8 cellular contexts compared by ENCODE assay signal in genomic region chr11:62710001-62710345, GRCh38. TPM values are rescaled to one million over a fixed set of nuclear protein-coding genes. Genes with fewer than 3 reads are reported as not detected.
DNase-seq lines count a peak whose midpoint lies in the region; ATAC-seq and TF ChIP-seq lines count a peak whose summit lies in the region.

No MANE protein-coding gene starts in this region.

- no peak overlapping the region for H2BK15ac ChIP-seq in mesendoderm (replicated peaks; ENCODE audit: low read depth)

- H2AK5ac ChIP-seq in mesendoderm (ENCODE audit: low read length): peak overlapping the region; percentile 20

- H3K4me3 ChIP-seq in GM12875 (ENCODE audit: low read depth, low read length) (peak overlapping the region; percentile 49), brain microvascular endothelial cell (ENCODE audit: low read depth, low read length) (peak overlapping the region; percentile 66), mesendoderm (ENCODE audit: low read length) (no peak overlapping the region), aorta (ENCODE audit: low read length in 2 of 2) (peak overlapping the region; percentile 43 to 55)

- WGBS in mesendoderm (ENCODE audit: extremely low coverage, insufficient coverage, low lambda C conversion rate): no CpG with 5 or more reads among the region's 7 CpGs
- 54 to 56% methylated on average over 7 of the region's 7 CpGs for WGBS in aorta, 2 donors

- H3K36me3 ChIP-seq in brain microvascular endothelial cell (replicated peaks): peaks cover 35% of the 10 kb centered on the region
- H3K36me3 ChIP-seq in mesendoderm (ENCODE audit: control insufficient read depth, insufficient read depth, low read length): peaks cover 5% of the 10 kb centered on the region
- peaks cover 3 to 12% of the 10 kb centered on the region in 2 donors for H3K36me3 ChIP-seq in aorta (ENCODE audit: control insufficient read depth in 1 of 2, insufficient read depth in 2 of 2, low read length in 1 of 2)

- H3K27me3 ChIP-seq in brain microvascular endothelial cell (replicated peaks): no peaks in the 10 kb centered on the region
- no peaks in the 10 kb centered on the region for H3K27me3 ChIP-seq in mesendoderm (ENCODE audit: insufficient read depth, low read length, poor library complexity)
- no peaks in the 10 kb centered on the region for H3K27me3 ChIP-seq in aorta (ENCODE audit: control insufficient read depth in 1 of 2, insufficient read depth in 2 of 2, low read length in 1 of 2)

- TF ChIP-seq CTCF in GM12875 (IDR thresholded peaks at IDR 0.05; ENCODE audit: borderline replicate concordance, insufficient read depth, low read depth, low read length): no peak
- no peak for TF ChIP-seq CTCF in brain microvascular endothelial cell (IDR thresholded peaks at IDR 0.05; ENCODE audit: low read depth, low read length, missing control alignments)

- peaks cover 8% of the 10 kb centered on the region for H3K79me2 ChIP-seq in mesendoderm (ENCODE audit: control insufficient read depth, insufficient read depth, low read length)

- peak overlapping the region; percentile 89 for H3K4ac ChIP-seq in mesendoderm (ENCODE audit: low read depth, low read length)

- H3K18ac ChIP-seq in mesendoderm (ENCODE audit: low read length): peak overlapping the region; percentile 65

- peak overlapping the region; percentile 96 for H3K56ac ChIP-seq in mesendoderm (ENCODE audit: low read length)

- in situ Hi-C loops in brain microvascular endothelial cell (cut with HindIII; ENCODE audit: low pct_ligation_motif_present, low sequenced_read_pairs): no loop called here

- peak; percentile 61 for DNase-seq in NCI-H1105 treated with DMSO at 0.1 percent for 48 hours (lab: John Stamatoyannopoulos, UW)
- no peak for DNase-seq in brain microvascular endothelial cell
- no peak for DNase-seq in mesendoderm
- DNase-seq in aorta: peak in 1 of 2 donors; percentile 73
- DNase-seq in NCI-H2029 (lab: John Stamatoyannopoulos, UW): no peak
- no peak for DNase-seq in SKM-1 (lab: John Stamatoyannopoulos, UW; ENCODE audit: unreplicated experiment)

- no peak overlapping the region for H4K8ac ChIP-seq in mesendoderm (ENCODE audit: low read depth, low read length)

- peak overlapping the region; percentile 96 for H4K5ac ChIP-seq in mesendoderm (ENCODE audit: low read length)

- intact Hi-C loops in aorta (cut with DNase I): no loop called here

- H3K4me2 ChIP-seq in mesendoderm (ENCODE audit: low read length): peak overlapping the region; percentile 64

- peak overlapping the region; percentile 76 for H3K27ac ChIP-seq in brain microvascular endothelial cell
- H3K27ac ChIP-seq in mesendoderm (ENCODE audit: low read depth, low read length): peak overlapping the region; percentile 87
- peak overlapping the region; percentile 20 to 99 for H3K27ac ChIP-seq in aorta (ENCODE audit: low read depth in 1 of 2, low read length in 2 of 2)

- H3K9me3 ChIP-seq in aorta (ENCODE audit: control insufficient read depth, low read length): no peaks in the 10 kb centered on the region

- peaks cover 5% of the 10 kb centered on the region for H3K79me1 ChIP-seq in mesendoderm (ENCODE audit: low read length)

- peaks cover 13% of the 10 kb centered on the region for H3K4me1 ChIP-seq in mesendoderm (ENCODE audit: control insufficient read depth, low read depth, low read length)
- no peaks in the 10 kb centered on the region for H3K4me1 ChIP-seq in aorta (ENCODE audit: control insufficient read depth in 1 of 2, insufficient read depth in 2 of 2, low read length in 2 of 2)

- H3K23ac ChIP-seq in mesendoderm (ENCODE audit: low read length): no peak overlapping the region

- ATAC-seq in aorta (ENCODE audit: low FRiP score) (no peak), HG03460 (IDR thresholded peaks at IDR 0.05; ENCODE audit: unreplicated experiment) (no peak)

- peak overlapping the region; percentile 71 for H2BK5ac ChIP-seq in mesendoderm (ENCODE audit: low read length)

- peak overlapping the region; percentile 89 for H3K9ac ChIP-seq in mesendoderm (ENCODE audit: low read length)

- no peak overlapping the region for H2BK120ac ChIP-seq in mesendoderm (ENCODE audit: low read depth, low read length)

RNA-seq across cellular contexts. Expression of gene GNG3, which starts 2.5 kb away (rescaled TPM):
- polyA plus RNA-seq in mesendoderm (2013, experiment 1 of 2): 5.2 TPM
- polyA plus RNA-seq in mesendoderm (2013, experiment 2 of 2): 5.0 TPM
- not detected for total RNA-seq in aorta
- under 1 TPM in 1 of 2 donors, not detected in 1; 0.33 TPM for polyA plus RNA-seq in aorta

RNA-seq across cellular contexts. Expression of gene BSCL2, which starts 2.7 kb away (rescaled TPM):
- 105 TPM for polyA plus RNA-seq in mesendoderm (2013, experiment 1 of 2)
- polyA plus RNA-seq in mesendoderm (2013, experiment 2 of 2): 100 TPM
- total RNA-seq in aorta: 10 to 100 TPM; 22.3 to 31.5 TPM
- polyA plus RNA-seq in aorta: 10 to 100 TPM; 38.7 to 61.8 TPM

RNA-seq across cellular contexts. Expression of gene HNRNPUL2, which starts 17.3 kb away (rescaled TPM):
- 28.5 TPM for polyA plus RNA-seq in mesendoderm (2013, experiment 1 of 2)
- 28.3 TPM for polyA plus RNA-seq in mesendoderm (2013, experiment 2 of 2)
- total RNA-seq in aorta: 10 to 100 TPM; 46.9 to 47.2 TPM
- 10 to 100 TPM; 31.5 to 43.6 TPM for polyA plus RNA-seq in aorta

RNA-seq across cellular contexts. Expression of gene TTC9C, which starts 18.3 kb away (rescaled TPM):
- polyA plus RNA-seq in mesendoderm (2013, experiment 1 of 2): 41.8 TPM
- 41.4 TPM for polyA plus RNA-seq in mesendoderm (2013, experiment 2 of 2)
- 10 to 100 TPM; 21.1 to 32.4 TPM for total RNA-seq in aorta
- polyA plus RNA-seq in aorta: 10 to 100 TPM; 17.3 to 40.7 TPM

RNA-seq across cellular contexts. Expression of gene LRRN4CL, which starts 20.6 kb away (rescaled TPM):
- 0.15 TPM for polyA plus RNA-seq in mesendoderm (2013, experiment 1 of 2)
- polyA plus RNA-seq in mesendoderm (2013, experiment 2 of 2): 0.13 TPM
- 10 to 100 TPM in 1 of 2 donors, 1 to 10 TPM in 1; 8.5 to 24.5 TPM for total RNA-seq in aorta
- polyA plus RNA-seq in aorta: under 1 TPM in 1 of 2 donors, not detected in 1; 0.10 TPM
